8 cellular contexts compared by ENCODE assay signal in genomic region chr1:156583821-156584622, GRCh38. TPM values are rescaled to one million over a fixed set of nuclear protein-coding genes. Genes with fewer than 3 reads are reported as not detected.
DNase-seq lines count a peak whose midpoint lies in the region; ATAC-seq and TF ChIP-seq lines count a peak whose summit lies in the region.

No MANE protein-coding gene starts in this region.

- H3K27ac ChIP-seq in aorta (ENCODE audit: low read depth in 1 of 2, low read length in 2 of 2): no peak overlapping the region

- H3K4me1 ChIP-seq in ES-I3 (ENCODE audit: insufficient read depth, low read length) (peaks cover 9% of the 10 kb centered on the region), aorta (ENCODE audit: control insufficient read depth in 1 of 2, insufficient read depth in 2 of 2, low read length in 2 of 2) (no peaks in the 10 kb centered on the region)

- 53% methylated on average over 20 of the region's 20 CpGs for WGBS in aorta, 2 donors

- no peaks in the 10 kb centered on the region for H3K27me3 ChIP-seq in aorta (ENCODE audit: control insufficient read depth in 1 of 2, insufficient read depth in 2 of 2, low read length in 1 of 2)

- peak overlapping the region; percentile 30; the same call in 1 of the 2 replicates for H3K9ac ChIP-seq in ES-I3 (ENCODE audit: low read depth, low read length)

- no peak for TF ChIP-seq POLR2A in NB4 (IDR thresholded peaks at IDR 0.05; ENCODE audit: extremely low read depth, insufficient read length)

- intact Hi-C loops in aorta (cut with DNase I): loop anchor here (2.0 to 5.0 kb wide), 3 partner anchors 25 to 73 kb away; no protein-coding TSS in a partner anchor

- H3K36me3 ChIP-seq in ES-I3 (ENCODE audit: insufficient read depth, low read length): no peaks in the 10 kb centered on the region
- no peaks in the 10 kb centered on the region for H3K36me3 ChIP-seq in aorta (ENCODE audit: control insufficient read depth in 1 of 2, insufficient read depth in 2 of 2, low read length in 1 of 2)

- DNase-seq in NB4 (ENCODE audit: low read depth) (peak; percentile 86), SK-MEL-5 (ENCODE audit: low read depth, low spot score) (peak; percentile 83), glomerular endothelial cell (ENCODE audit: extremely low read depth, low read depth, low spot score) (peak; percentile 80), pons (ENCODE audit: low spot score) (peak; percentile 85), aorta (peak in 1 of 2 donors; percentile 76)
- peak; percentile 73 for DNase-seq in activated naive CD4-positive, alpha-beta T cell treated with Interleukin-2 at 50 U/mL for 16 hours

- H3K4me3 ChIP-seq in NB4 (ENCODE audit: low read depth, low read length) (no peak overlapping the region), aorta (ENCODE audit: low read length in 2 of 2) (no peak overlapping the region)

- in situ Hi-C loops in SK-MEL-5 (cut with HindIII; ENCODE audit: low pct_unique_long_range_greater_than_20kb, low sequenced_read_pairs): no loop called here

- H3K9me3 ChIP-seq in ES-I3 (ENCODE audit: control insufficient read depth, insufficient read depth, low read length) (no peaks in the 10 kb centered on the region), aorta (ENCODE audit: control insufficient read depth, low read length) (no peaks in the 10 kb centered on the region)

- peak; percentile 78 for TF ChIP-seq CTCF in NB4 (IDR thresholded peaks at IDR 0.05; ENCODE audit: low read depth, low read length)

- ATAC-seq in aorta (ENCODE audit: low FRiP score) (peak; percentile 74), GM21717 (IDR thresholded peaks at IDR 0.05; ENCODE audit: unreplicated experiment) (no peak)

RNA-seq across cellular contexts. Expression of gene TTC24, which starts 4.5 kb away (rescaled TPM):
- not detected in 2 replicates for total RNA-seq in SK-MEL-5 (2014; rRNA removed; shearing (Covaris generic))
- polyA plus RNA-seq in SK-MEL-5 (2015; cell fraction: cytosol; rRNA removed): not detected in 2 replicates
- not detected in 2 replicates for polyA plus RNA-seq in SK-MEL-5 (2015; cell fraction: nucleus; rRNA removed)
- total RNA-seq in glomerular endothelial cell (not detected in 2 replicates), aorta (under 1 TPM in 1 of 2 donors, not detected in 1; 0.36 TPM)
- polyA plus RNA-seq in aorta: not detected

RNA-seq across cellular contexts. Expression of gene NAXE, which starts 7.6 kb away (rescaled TPM):
- total RNA-seq in SK-MEL-5 (2014; rRNA removed; shearing (Covaris generic)): 216 and 229 TPM in 2 replicates
- 118 and 164 TPM in 2 replicates for polyA plus RNA-seq in SK-MEL-5 (2015; cell fraction: cytosol; rRNA removed)
- 47.6 and 50.1 TPM in 2 replicates for polyA plus RNA-seq in SK-MEL-5 (2015; cell fraction: nucleus; rRNA removed)
- total RNA-seq in glomerular endothelial cell: 55.4 and 76.2 TPM in 2 replicates
- 10 to 100 TPM; 41.5 to 46.0 TPM for total RNA-seq in aorta
- 10 to 100 TPM; 67.7 to 69.4 TPM for polyA plus RNA-seq in aorta

RNA-seq across cellular contexts. Expression of gene IQGAP3, which starts 11.7 kb away (rescaled TPM):
- total RNA-seq in SK-MEL-5 (2014; rRNA removed; shearing (Covaris generic)): 10.1 and 10.3 TPM in 2 replicates
- polyA plus RNA-seq in SK-MEL-5 (2015; cell fraction: cytosol; rRNA removed): 11.2 and 13.5 TPM in 2 replicates
- polyA plus RNA-seq in SK-MEL-5 (2015; cell fraction: nucleus; rRNA removed): 89.2 and 111 TPM in 2 replicates
- 5.7 and 14.5 TPM in 2 replicates for total RNA-seq in glomerular endothelial cell
- 1 to 10 TPM in 1 of 2 donors, under 1 TPM in 1; 0.58 to 2.3 TPM for total RNA-seq in aorta
- polyA plus RNA-seq in aorta: under 1 TPM; 0.10 to 0.38 TPM

RNA-seq across cellular contexts. Expression of gene GPATCH4, which starts 17.3 kb away (rescaled TPM):
- 26.4 and 27.3 TPM in 2 replicates for total RNA-seq in SK-MEL-5 (2014; rRNA removed; shearing (Covaris generic))
- 29.4 and 37.3 TPM in 2 replicates for polyA plus RNA-seq in SK-MEL-5 (2015; cell fraction: cytosol; rRNA removed)
- polyA plus RNA-seq in SK-MEL-5 (2015; cell fraction: nucleus; rRNA removed): 48.3 and 48.5 TPM in 2 replicates
- 10.8 and 36.9 TPM in 2 replicates for total RNA-seq in glomerular endothelial cell
- total RNA-seq in aorta: 10 to 100 TPM; 15.6 to 24.0 TPM
- 10 to 100 TPM; 12.2 to 22.4 TPM for polyA plus RNA-seq in aorta

RNA-seq across cellular contexts. Expression of gene HAPLN2, which starts 35.2 kb away (rescaled TPM):
- total RNA-seq in SK-MEL-5 (2014; rRNA removed; shearing (Covaris generic)): not detected in 2 replicates
- not detected in 2 replicates for polyA plus RNA-seq in SK-MEL-5 (2015; cell fraction: cytosol; rRNA removed)
- polyA plus RNA-seq in SK-MEL-5 (2015; cell fraction: nucleus; rRNA removed): 0.47 and 6.2 TPM in 2 replicates
- not detected in 2 replicates for total RNA-seq in glomerular endothelial cell
- total RNA-seq in aorta: under 1 TPM; 0.39 to 0.94 TPM
- polyA plus RNA-seq in aorta: under 1 TPM in 1 of 2 donors, not detected in 1; 0.13 TPM
